Comparison of ENCODE assay signal across 8 cellular contexts in genomic region chr15:90351479-90352108, GRCh38. TPM values are rescaled to one million over a fixed set of nuclear protein-coding genes. Genes with fewer than 3 reads are reported as not detected.
DNase-seq lines count a peak whose midpoint lies in the region; TF ChIP-seq lines count a peak whose summit lies in the region.

No MANE protein-coding gene starts in this region.

- no peak overlapping the region for H3K18ac ChIP-seq in mesendoderm (ENCODE audit: low read length)

- peak overlapping the region; percentile 67 for H3K9ac ChIP-seq in mesendoderm (ENCODE audit: low read length)

- H3K27ac ChIP-seq in KOPT-K1 (ENCODE audit: low read depth, low read length, poor library complexity, severe bottlenecking) (peak overlapping the region; percentile 55), mesendoderm (ENCODE audit: low read depth, low read length) (no peak overlapping the region)

- H2BK15ac ChIP-seq in mesendoderm (replicated peaks; ENCODE audit: low read depth) = no peak overlapping the region

- H3K9me3 ChIP-seq in KOPT-K1 (ENCODE audit: insufficient read depth, low read length, poor library complexity, severe bottlenecking) = no peaks in the 10 kb centered on the region

- no peaks in the 10 kb centered on the region for H3K27me3 ChIP-seq in mesendoderm (ENCODE audit: insufficient read depth, low read length, poor library complexity)

- no peak overlapping the region for H2BK120ac ChIP-seq in mesendoderm (ENCODE audit: low read depth, low read length)

- DNase-seq in GM20000 (ENCODE audit: low spot score) (peak; percentile 26), cardiac fibroblast (ENCODE audit: low read depth in 2 of 2) (no peak), mesendoderm (no peak), GM13977 (ENCODE audit: low spot score) (no peak), NCI-H1930 (lab: John Stamatoyannopoulos, UW) (no peak), GF-D8 (lab: John Stamatoyannopoulos, UW) (no peak)
- no peak for DNase-seq in stimulated activated CD4-positive, alpha-beta T cell treated with anti-CD3 and anti-CD28 coated beads, Interleukin-15, amount 100 ng/mL, for 24 hours

- H3K4me1 ChIP-seq in mesendoderm (ENCODE audit: control insufficient read depth, low read depth, low read length) = no peaks in the 10 kb centered on the region

- H4K5ac ChIP-seq in mesendoderm (ENCODE audit: low read length) = no peak overlapping the region

- H3K36me3 ChIP-seq in KOPT-K1 (ENCODE audit: insufficient read depth, low read length) (no peaks in the 10 kb centered on the region), mesendoderm (ENCODE audit: control insufficient read depth, insufficient read depth, low read length) (no peaks in the 10 kb centered on the region)

- in situ Hi-C loops in GM13977 (cut with MboI; ENCODE audit: low pct_unique_long_range_greater_than_20kb, low sequenced_read_pairs, unreplicated experiment) = no loop called here

- H3K79me2 ChIP-seq in mesendoderm (ENCODE audit: control insufficient read depth, insufficient read depth, low read length) = no peaks in the 10 kb centered on the region

- H3K4me3 ChIP-seq in cardiac fibroblast (replicated peaks in 1 of 2; ENCODE audit: low read depth in 2 of 2, low read length in 2 of 2) = peak overlapping the region; percentile 82 to 95
- peak overlapping the region; percentile 73 for H3K4me3 ChIP-seq in mesendoderm (ENCODE audit: low read length)

- H3K56ac ChIP-seq in mesendoderm (ENCODE audit: low read length) = peak overlapping the region; percentile 80

- H3K4me2 ChIP-seq in mesendoderm (ENCODE audit: low read length) = peak overlapping the region; percentile 95

- no peak overlapping the region for H2AK5ac ChIP-seq in mesendoderm (ENCODE audit: low read length)

- TF ChIP-seq CTCF in GM20000 (IDR thresholded peaks at IDR 0.05; ENCODE audit: extremely low read depth, missing control alignments) = no peak
- no peak for TF ChIP-seq CTCF in cardiac fibroblast (IDR thresholded peaks at IDR 0.05; ENCODE audit: low read depth, low read length)
- no peak for TF ChIP-seq CTCF in GM13977 (IDR thresholded peaks at IDR 0.05; ENCODE audit: extremely low read depth, insufficient read depth, missing control alignments)

- peak overlapping the region; percentile 30 for H3K23ac ChIP-seq in mesendoderm (ENCODE audit: low read length)

- H4K8ac ChIP-seq in mesendoderm (ENCODE audit: low read depth, low read length) = peak overlapping the region; percentile 43

- H2BK5ac ChIP-seq in mesendoderm (ENCODE audit: low read length) = no peak overlapping the region

- no CpG with 5 or more reads among the region's 25 CpGs for WGBS in mesendoderm (ENCODE audit: extremely low coverage, insufficient coverage, low lambda C conversion rate)

- no peak overlapping the region for H3K4ac ChIP-seq in mesendoderm (ENCODE audit: low read depth, low read length)

- no peaks in the 10 kb centered on the region for H3K79me1 ChIP-seq in mesendoderm (ENCODE audit: low read length)

RNA-seq across cellular contexts. Expression of gene ZNF774, which starts 0.5 kb away (rescaled TPM):
- 0.90 TPM for polyA plus RNA-seq in mesendoderm (2013, experiment 1 of 2)
- 1.0 TPM for polyA plus RNA-seq in mesendoderm (2013, experiment 2 of 2)

RNA-seq across cellular contexts. Expression of gene IQGAP1, which starts 36.4 kb away (rescaled TPM):
- polyA plus RNA-seq in mesendoderm (2013, experiment 1 of 2) = 126 TPM
- 136 TPM for polyA plus RNA-seq in mesendoderm (2013, experiment 2 of 2)
